ENCODE assay signal across 10 cellular contexts in genomic region chr5:64811050-64811640, GRCh38. TPM values are rescaled to one million over a fixed set of nuclear protein-coding genes. Genes with fewer than 3 reads are reported as not detected.
A peak's percentile ranks its signal among the peaks of the same experiment; 100 is the strongest.
DNase-seq lines count a peak whose midpoint lies in the region; ATAC-seq, FAIRE-seq and TF ChIP-seq lines count a peak whose summit lies in the region.
"Had no signal": no experiment of that assay in that cellular context is flagged by ENCODE, and none has a peak within 500 bp of the region (broad histone marks: within the 10 kb centered on the region; RNA-seq: fewer than 3 reads in every experiment).

No MANE protein-coding gene starts in this region.

- H3K9me3 ChIP-seq in CD4-positive, alpha-beta T cell (ENCODE audit: control insufficient read depth, low read length): no peaks in the 10 kb centered on the region
- H3K9me3 ChIP-seq in Loucy (ENCODE audit: insufficient read depth, low read depth, low read length) (no peaks in the 10 kb centered on the region), pancreas (no peaks in the 10 kb centered on the region)
- H3K9me3 ChIP-seq: neutrophil, SJSA1 had no signal

- peaks cover 10% of the 10 kb centered on the region; the same call in 1 of the 2 replicates for H3K36me3 ChIP-seq in Loucy (ENCODE audit: insufficient read depth, low read length)
- no peaks in the 10 kb centered on the region for H3K36me3 ChIP-seq in pancreas
- H3K36me3 ChIP-seq: SJSA1 had no signal

- no peak for DNase-seq in CD4-positive, alpha-beta T cell
- peak; percentile 9 for DNase-seq in SKM-1 treated with dmso at 0.1 percent for 144 hours (lab: John Stamatoyannopoulos, UW; ENCODE audit: unreplicated experiment)
- DNase-seq in fibroblast of the aortic adventitia (ENCODE audit: low read depth): peak; percentile 86
- no peak for DNase-seq in pancreas
- no peak for DNase-seq in stimulated activated naive CD8-positive, alpha-beta T cell treated with anti-CD3 and anti-CD28 coated beads, Interleukin-15, amount 100 ng/mL, for 72 hours

- peak; percentile 51 for ATAC-seq in CD4-positive, alpha-beta T cell (ENCODE audit: poor library complexity)
- ATAC-seq in GM18867 (IDR thresholded peaks at IDR 0.05; ENCODE audit: unreplicated experiment) (peak; percentile 48), pancreas (peak in 2 of 4 donors; percentile 54 to 63), GM18505 (IDR thresholded peaks at IDR 0.05; ENCODE audit: unreplicated experiment) (no peak)
- no peak for ATAC-seq in stimulated activated naive CD8-positive, alpha-beta T cell treated with anti-CD3 and anti-CD28 coated beads, Interleukin-15, amount 100 ng/mL, for 72 hours

- TF ChIP-seq POLR2A in GM18505 (IDR thresholded peaks at IDR 0.05; ENCODE audit: borderline replicate concordance, extremely low read depth, insufficient read depth, insufficient read length): no peak

- intact Hi-C loops in CD4-positive, alpha-beta T cell (cut with DNase I, micrococcal nuclease): loop anchor here in 1 of 2 experiments (1.0 to 10.0 kb wide), 2 partner anchors 672 to 754 kb away; partner anchors contain the start of genes CENPK and PPWD1
- intact Hi-C loops in pancreas (cut with DNase I): loop anchor here in 1 of 3 donors (10.0 kb wide), 1 partner anchor 674 kb away; the partner anchor contains the start of gene ADAMTS6

- CTCF ChIA-PET in CD4-positive, alpha-beta T cell (lab: Charles Lee): interaction anchor here (1.0 to 2.3 kb wide), 3 partner anchors 8 to 752 kb away, joined by 3 to 11 read pairs (median 4); partner anchors contain the start of genes CENPK and PPWD1

- H4K20me1 ChIP-seq in Loucy (ENCODE audit: insufficient read depth, low read length, poor library complexity, severe bottlenecking): no peaks in the 10 kb centered on the region

- FAIRE-seq in pancreas (lab: Jason Lieb, UNC): peak; percentile 88

- peaks cover 57% of the 10 kb centered on the region for H3K36me3 Mint-ChIP-seq in CD4-positive, alpha-beta T cell (ENCODE audit: low read depth)

- 65 to 84% methylated on average over 1 of the region's 1 CpG for WGBS in pancreas, 2 donors

- H3K27ac Mint-ChIP-seq in CD4-positive, alpha-beta T cell: no peak overlapping the region
- no peak overlapping the region for H3K27ac Mint-ChIP-seq in stimulated activated naive CD8-positive, alpha-beta T cell treated with anti-CD3 and anti-CD28 coated beads, Interleukin-15, amount 100 ng/mL, for 72 hours

- H3K9me2 ChIP-seq in Loucy (replicated peaks; ENCODE audit: low read depth, low read length): no peaks in the 10 kb centered on the region

- no peak overlapping the region for H3K9ac ChIP-seq in Loucy (ENCODE audit: low read depth, low read length, poor library complexity, severe bottlenecking)

- H3K27ac ChIP-seq in CD4-positive, alpha-beta T cell (ENCODE audit: low read depth, low read length): no peak overlapping the region
- H3K27ac ChIP-seq in pancreas: no peak overlapping the region
- H3K27ac ChIP-seq: neutrophil, SJSA1 had no signal

- no peaks in the 10 kb centered on the region for H3K9me3 Mint-ChIP-seq in CD4-positive, alpha-beta T cell
- no peaks in the 10 kb centered on the region for H3K9me3 Mint-ChIP-seq in stimulated activated naive CD8-positive, alpha-beta T cell treated with anti-CD3 and anti-CD28 coated beads, Interleukin-15, amount 100 ng/mL, for 72 hours

- H3K79me2 ChIP-seq in Loucy (ENCODE audit: insufficient read depth, low read length): no peaks in the 10 kb centered on the region

- peak; percentile 54 for TF ChIP-seq CTCF in CD4-positive, alpha-beta T cell (IDR thresholded peaks at IDR 0.05)
- TF ChIP-seq CTCF in Loucy (conservative IDR thresholded peaks at IDR 0.05; ENCODE audit: low read length): peak; percentile 84
- peak; percentile 78 for TF ChIP-seq CTCF in fibroblast of the aortic adventitia (IDR thresholded peaks at IDR 0.05; ENCODE audit: insufficient read depth, low read length)
- TF ChIP-seq CTCF in pancreas (IDR thresholded peaks at IDR 0.05): peak in 3 of 4 donors; percentile 30 to 44 (median 32)

- H3K4me3 Mint-ChIP-seq in CD4-positive, alpha-beta T cell: no peak overlapping the region
- no peak overlapping the region for H3K4me3 Mint-ChIP-seq in stimulated activated naive CD8-positive, alpha-beta T cell treated with anti-CD3 and anti-CD28 coated beads, Interleukin-15, amount 100 ng/mL, for 72 hours

- H3K4me1 Mint-ChIP-seq in CD4-positive, alpha-beta T cell (ENCODE audit: low read depth): no peaks in the 10 kb centered on the region
- H3K4me1 Mint-ChIP-seq in stimulated activated naive CD8-positive, alpha-beta T cell treated with anti-CD3 and anti-CD28 coated beads, Interleukin-15, amount 100 ng/mL, for 72 hours: peaks cover 6% of the 10 kb centered on the region

- POLR2A ChIA-PET in CD4-positive, alpha-beta T cell (lab: Charles Lee): interaction anchor here (1.7 to 2.0 kb wide), 2 partner anchors 671 to 751 kb away, joined by 9 to 12 read pairs; partner anchors contain the start of genes ADAMTS6, CENPK and PPWD1

- no peak overlapping the region for H3K4me2 ChIP-seq in Loucy (ENCODE audit: low read depth, low read length, poor library complexity, severe bottlenecking)

- no peaks in the 10 kb centered on the region for H3K27me3 ChIP-seq in CD4-positive, alpha-beta T cell (ENCODE audit: control insufficient read depth, insufficient read depth, low read length)
- no peaks in the 10 kb centered on the region for H3K27me3 ChIP-seq in Loucy (ENCODE audit: insufficient read depth, low read length, poor library complexity, severe bottlenecking)
- H3K27me3 ChIP-seq in pancreas: no peaks in the 10 kb centered on the region
- H3K27me3 ChIP-seq: neutrophil, SJSA1 had no signal

- no peaks in the 10 kb centered on the region for H3F3A ChIP-seq in Loucy (ENCODE audit: low read depth)

- H3K27me3 Mint-ChIP-seq in CD4-positive, alpha-beta T cell: no peaks in the 10 kb centered on the region
- H3K27me3 Mint-ChIP-seq in stimulated activated naive CD8-positive, alpha-beta T cell treated with anti-CD3 and anti-CD28 coated beads, Interleukin-15, amount 100 ng/mL, for 72 hours: no peaks in the 10 kb centered on the region

- no peak overlapping the region for H3K4me3 ChIP-seq in Loucy (ENCODE audit: low read length, poor library complexity, severe bottlenecking)
- H3K4me3 ChIP-seq in fibroblast of the aortic adventitia (ENCODE audit: low read depth, low read length): no peak overlapping the region
- H3K4me3 ChIP-seq in pancreas: no peak overlapping the region
- H3K4me3 ChIP-seq: SJSA1 had no signal

- H3K4me1 ChIP-seq in Loucy (ENCODE audit: insufficient read depth, low read length, poor library complexity, severe bottlenecking) (no peaks in the 10 kb centered on the region), pancreas (no peaks in the 10 kb centered on the region)
- H3K4me1 ChIP-seq: SJSA1 had no signal

- no peak overlapping the region for H2AFZ ChIP-seq in Loucy (ENCODE audit: low read length)

RNA-seq across cellular contexts. Expression of gene CWC27, which starts 42.4 kb away (rescaled TPM):
- total RNA-seq in CD4-positive, alpha-beta T cell: 10 to 100 TPM; 14.2 to 14.5 TPM
- 22.6 and 32.8 TPM in 2 replicates for total RNA-seq in fibroblast of the aortic adventitia (ENCODE audit: low replicate concordance)
- 10 to 100 TPM in 1 of 6 donors, 1 to 10 TPM in 5; 3.7 to 13.3 (median 7.0) TPM for total RNA-seq in pancreas
- 1 to 10 TPM; 5.5 to 8.9 TPM for polyA plus RNA-seq in pancreas

RNA-seq across cellular contexts. Expression of gene SREK1IP1, which starts 42.7 kb away (rescaled TPM):
- total RNA-seq in CD4-positive, alpha-beta T cell: 10 to 100 TPM; 18.4 to 21.4 TPM
- total RNA-seq in fibroblast of the aortic adventitia (ENCODE audit: low replicate concordance) (7.5 and 13.3 TPM in 2 replicates), pancreas (10 to 100 TPM in 3 of 6 donors, 1 to 10 TPM in 3; 9.2 to 13.6 (median 10.2) TPM)
- polyA plus RNA-seq in pancreas: 10 to 100 TPM in 1 of 2 donors, 1 to 10 TPM in 1; 9.8 to 17.8 TPM

Comparison
In these comparisons a context has a peak if more than half of its experiments do, and no peak if none do; other contexts are left out.
1. ATAC-seq: peak in CD4-positive, alpha-beta T cell (single experiment) and GM18867 (single experiment); none in GM18505 (single experiment) and stimulated activated naive CD8-positive, alpha-beta T cell treated with anti-CD3 and anti-CD28 coated beads, Interleukin-15, amount 100 ng/mL, for 72 hours (single experiment).
2. DNase-seq: peak in SKM-1 treated with dmso at 0.1 percent for 144 hours (single experiment) and fibroblast of the aortic adventitia (single experiment); none in CD4-positive, alpha-beta T cell (0 of 10), pancreas (0 of 6) and stimulated activated naive CD8-positive, alpha-beta T cell treated with anti-CD3 and anti-CD28 coated beads, Interleukin-15, amount 100 ng/mL, for 72 hours (0 of 2).
3. CTCF ChIP-seq: peak in every context shown above with its lines; median percentile 84 in Loucy; 78 in fibroblast of the aortic adventitia; 54 in CD4-positive, alpha-beta T cell; 32 in pancreas.